13 cellular contexts compared by ENCODE assay signal in genomic region chr17:21058098-21058893, GRCh38. TPM values are rescaled to one million over a fixed set of nuclear protein-coding genes. Genes with fewer than 3 reads are reported as not detected.
DNase-seq lines count a peak whose midpoint lies in the region; ATAC-seq, FAIRE-seq and TF ChIP-seq lines count a peak whose summit lies in the region.
"Had no signal": no experiment of that assay in that cellular context is flagged by ENCODE, and none has a peak within 500 bp of the region (broad histone marks: within the 10 kb centered on the region; RNA-seq: fewer than 3 reads in every experiment).

No MANE protein-coding gene starts in this region.

- TF ChIP-seq CTCF in A549 (IDR thresholded peaks at IDR 0.05) = no peak
- no peak for TF ChIP-seq CTCF in GM23338 (conservative IDR thresholded peaks at IDR 0.05; ENCODE audit: low read depth in 2 of 2)
- peak; percentile 33 for TF ChIP-seq CTCF in fibroblast of the aortic adventitia (IDR thresholded peaks at IDR 0.05; ENCODE audit: insufficient read depth, low read length)
- TF ChIP-seq CTCF in upper lobe of left lung (IDR thresholded peaks at IDR 0.05) = no peak

- H3F3A ChIP-seq in GM23338 (replicated peaks; ENCODE audit: low read depth) = no peaks in the 10 kb centered on the region; the same call in 1 of the 2 replicates

- no peaks in the 10 kb centered on the region for H3K27me3 ChIP-seq in GM23338 (ENCODE audit: insufficient read depth)
- no peaks in the 10 kb centered on the region for H3K27me3 ChIP-seq in upper lobe of left lung

- 0 out of 2 replicates have a peak overlapping the region, but pooled peaks have one; percentile 34 for H2AFZ ChIP-seq in GM23338
- H2AFZ ChIP-seq: PC-9 had no signal

- POLR2A ChIA-PET in A549 (lab: Yijun Ruan, JAX) = interaction anchor here (1.2 kb wide), 2 partner anchors 14 to 15 kb away, joined by 3 to 5 read pairs; partner anchors contain the start of gene USP22
- POLR2A ChIA-PET in activated CD4-positive, alpha-beta memory T cell treated with anti-CD3 and anti-CD28 coated beads for 36 hours (lab: Charles Lee) = no interaction called here

- no peaks in the 10 kb centered on the region for H3K36me3 Mint-ChIP-seq in GM23338 (ENCODE audit: low read depth)
- no peaks in the 10 kb centered on the region for H3K36me3 Mint-ChIP-seq in activated CD4-positive, alpha-beta memory T cell treated with anti-CD3 and anti-CD28 coated beads for 36 hours

- peaks cover 5% of the 10 kb centered on the region; the same call in 2 of the 3 replicates for H3K4me1 Mint-ChIP-seq in GM23338
- H3K4me1 Mint-ChIP-seq in activated CD4-positive, alpha-beta memory T cell treated with anti-CD3 and anti-CD28 coated beads for 36 hours (ENCODE audit: low read depth) = no peaks in the 10 kb centered on the region

- TF ChIP-seq EP300 in A549 (IDR thresholded peaks at IDR 0.05) (no peak), upper lobe of left lung (IDR thresholded peaks at IDR 0.05) (no peak)

- H4K20me1 ChIP-seq in GM23338 (replicated peaks; ENCODE audit: insufficient read depth) = no peaks in the 10 kb centered on the region

- no peak overlapping the region for H3K4me3 Mint-ChIP-seq in GM23338
- H3K4me3 Mint-ChIP-seq in activated CD4-positive, alpha-beta memory T cell treated with anti-CD3 and anti-CD28 coated beads for 36 hours = no peak overlapping the region
- H3K4me3 Mint-ChIP-seq: B cell had no signal

- peaks cover 4% of the 10 kb centered on the region for H3K27me3 Mint-ChIP-seq in GM23338 (ENCODE audit: insufficient read depth, low read depth, poor library complexity)
- H3K27me3 Mint-ChIP-seq in activated CD4-positive, alpha-beta memory T cell treated with anti-CD3 and anti-CD28 coated beads for 36 hours = peaks cover 8% of the 10 kb centered on the region
- H3K27me3 Mint-ChIP-seq: B cell had no signal

- TF ChIP-seq POLR2A in A549 (IDR thresholded peaks at IDR 0.05; ENCODE audit: low read length) (no peak), upper lobe of left lung (IDR thresholded peaks at IDR 0.05) (no peak)

- WGBS in A549 (ENCODE audit: missing lambda C conversion rate) = 67% methylated on average over 5 of the region's 5 CpGs
- 81 to 87% methylated on average over 5 of the region's 5 CpGs for WGBS in upper lobe of left lung, 2 donors

- H3K4me2 ChIP-seq in A549 (no peak overlapping the region), GM23338 (no peak overlapping the region)
- H3K4me2 ChIP-seq: PC-9 had no signal

- intact Hi-C loops in activated CD4-positive, alpha-beta memory T cell treated with anti-CD3 and anti-CD28 coated beads for 36 hours (cut with micrococcal nuclease) = no loop called here

- H3K79me2 ChIP-seq in GM23338 (replicated peaks; ENCODE audit: insufficient read depth) = no peaks in the 10 kb centered on the region

- H3K4me1 ChIP-seq in A549 (no peaks in the 10 kb centered on the region), GM23338 (ENCODE audit: insufficient read depth) (no peaks in the 10 kb centered on the region), upper lobe of left lung (no peaks in the 10 kb centered on the region)

- H3K27ac ChIP-seq in A549 = no peak overlapping the region
- no peak overlapping the region for H3K27ac ChIP-seq in GM23338 (ENCODE audit: low read depth)
- H3K27ac ChIP-seq in upper lobe of left lung = no peak overlapping the region
- H3K27ac ChIP-seq: PC-9 had no signal

- H3K9me3 ChIP-seq in A549 (no peaks in the 10 kb centered on the region), upper lobe of left lung (no peaks in the 10 kb centered on the region)

- no peak overlapping the region for H3K27ac Mint-ChIP-seq in GM23338
- H3K27ac Mint-ChIP-seq in activated CD4-positive, alpha-beta memory T cell treated with anti-CD3 and anti-CD28 coated beads for 36 hours = no peak overlapping the region

- DNase-seq in A549 (ENCODE audit: low read depth in 1 of 2, low spot score in 1 of 2) (peak in 1 of 2 experiments; percentile 47), GM23338 (ENCODE audit: low spot score) (no peak), SW480 (ENCODE audit: low spot score) (peak; percentile 5), fibroblast of the aortic adventitia (ENCODE audit: low read depth) (peak; percentile 34), upper lobe of left lung (no peak), C1 segment of cervical spinal cord (lab: John Stamatoyannopoulos, UW) (no peak)
- no peak for DNase-seq in stimulated activated CD4-positive, alpha-beta T cell treated with anti-CD3 and anti-CD28 coated beads, Interleukin-15, amount 100 ng/mL, for 24 hours
- DNase-seq in activated CD4-positive, alpha-beta memory T cell treated with anti-CD3 and anti-CD28 coated beads for 36 hours = no peak
- DNase-seq: activated CD8-positive, alpha-beta memory T cell treated with anti-CD3 and anti-CD28 coated beads, Interleukin-2, amount 50 U/mL, for 48 hours; amygdala; NCI-H2081 treated with DMSO at 0.1 percent for 48 hours; PC-9 had no signal

- CTCF ChIA-PET in A549 (lab: Yijun Ruan, JAX) = interaction anchor here (1.1 to 2.7 kb wide), 5 partner anchors 15 to 61 kb away, joined by 3 to 13 read pairs (median 8); partner anchors contain the start of gene USP22
- CTCF ChIA-PET in activated CD4-positive, alpha-beta memory T cell treated with anti-CD3 and anti-CD28 coated beads for 36 hours (lab: Charles Lee) = interaction anchor here (1.5 kb wide), 1 partner anchor 15 kb away, joined by 4 read pairs; the partner anchor contains the start of gene USP22

- H3K9me2 ChIP-seq in GM23338 (ENCODE audit: insufficient read depth) = 0 out of 2 replicates have a peak, but pooled peaks cover 5% of the 10 kb centered on the region

- no peaks in the 10 kb centered on the region for H3K9me3 Mint-ChIP-seq in GM23338
- no peaks in the 10 kb centered on the region for H3K9me3 Mint-ChIP-seq in activated CD4-positive, alpha-beta memory T cell treated with anti-CD3 and anti-CD28 coated beads for 36 hours

- H3K4me3 ChIP-seq in A549 = no peak overlapping the region
- H3K4me3 ChIP-seq in GM23338 = no peak overlapping the region
- no peak overlapping the region for H3K4me3 ChIP-seq in fibroblast of the aortic adventitia (ENCODE audit: low read depth, low read length)
- H3K4me3 ChIP-seq in upper lobe of left lung = no peak overlapping the region
- H3K4me3 ChIP-seq: PC-9 had no signal

- H3K36me3 ChIP-seq in GM23338 (ENCODE audit: insufficient read depth) (no peaks in the 10 kb centered on the region), upper lobe of left lung (no peaks in the 10 kb centered on the region)

- no peak for FAIRE-seq in A549 (lab: Jason Lieb, UNC)

- no peak for TF ChIP-seq RAD21 in A549 (conservative IDR thresholded peaks at IDR 0.05 in 1 of 2, IDR thresholded peaks at IDR 0.05 in 1 of 2)

- ATAC-seq in A549 (peak; percentile 78 to 79), GM23338 (peak; percentile 37), upper lobe of left lung (ENCODE audit: low FRiP score in 2 of 2) (no peak)

TF ChIP-seq in A549, 52 proteins besides CTCF, POLR2A, EP300 and RAD21:
- TF ChIP-seq MAZ (IDR thresholded peaks at IDR 0.05; ENCODE audit: borderline replicate concordance, low read depth, low read length) (no peak), FOSL2 (IDR thresholded peaks at IDR 0.05) (no peak), FOSL2 (CRISPR knock-in tag; IDR thresholded peaks at IDR 0.05) (peak; percentile 19; the same call in 1 of the 2 replicates)

TF ChIP-seq in GM23338, 12 proteins besides CTCF, POLR2A, EP300 and RAD21 (continues in another document):
- TF ChIP-seq ZNF114 (CRISPR knock-in tag; IDR thresholded peaks at IDR 0.05) = no peak
- no peak for TF ChIP-seq EZH2 (IDR thresholded peaks at IDR 0.05; ENCODE audit: low read depth, unreplicated experiment)

RNA-seq across cellular contexts. Expression of gene USP22, which starts 15.5 kb away (rescaled TPM):
- 293 and 300 TPM in 2 replicates for polyA plus RNA-seq in A549 (2011; rRNA removed)
- 152 and 192 TPM in 2 replicates for polyA plus RNA-seq in A549 (2012; cell fraction: cytosol; rRNA removed)
- 274 and 304 TPM in 2 replicates for polyA plus RNA-seq in A549 (2012; cell fraction: nucleus; rRNA removed)
- polyA plus RNA-seq in A549 (2017; fragmentation: RNase III; extraction: RNeasy Plus Mini Kit Qiagen cat#74134 plus additional on column Dnase treatment) = 130 to 141 TPM (median 134 TPM) in 3 replicates
- 312 and 352 TPM in 2 replicates for polyA minus RNA-seq in A549 (2011; rRNA and poly(A)+ RNA removed)
- 285 and 296 TPM in 2 replicates for total RNA-seq in GM23338 (2014; rRNA removed; shearing (Covaris generic))
- 68.9 and 77.4 TPM in 2 replicates for polyA plus RNA-seq in GM23338 (2016; fragmentation: Nextera tagmentation; extraction: Ambion mirVana)
- 107 and 214 TPM in 2 replicates for total RNA-seq in fibroblast of the aortic adventitia (ENCODE audit: low replicate concordance)
- 100 to 1,000 TPM; 134 to 302 (median 177) TPM for total RNA-seq in upper lobe of left lung
- total RNA-seq in activated CD4-positive, alpha-beta memory T cell treated with anti-CD3 and anti-CD28 coated beads for 36 hours = 100 to 1,000 TPM; 120 to 124 TPM

Comparison
In these comparisons a context has a peak if more than half of its experiments do, and no peak if none do; other contexts are left out.
1. ATAC-seq: peak in A549 (2 of 2) and GM23338 (single experiment); none in upper lobe of left lung (0 of 2).
2. DNase-seq: peak in SW480 (single experiment) and fibroblast of the aortic adventitia (single experiment); none in GM23338 (single experiment), upper lobe of left lung (0 of 2), stimulated activated CD4-positive, alpha-beta T cell treated with anti-CD3 and anti-CD28 coated beads, Interleukin-15, amount 100 ng/mL, for 24 hours (single experiment), activated CD4-positive, alpha-beta memory T cell treated with anti-CD3 and anti-CD28 coated beads for 36 hours (single experiment) and C1 segment of cervical spinal cord (0 of 14).